ENCODE assay signal across 41 cellular contexts in genomic region chr7:90453931-90454330, GRCh38. TPM values are rescaled to one million over a fixed set of nuclear protein-coding genes. Genes with fewer than 3 reads are reported as not detected.
"Had no signal": no experiment of that assay in that cellular context is flagged by ENCODE, and none has a peak within 500 bp of the region (broad histone marks: within the 10 kb centered on the region; RNA-seq: fewer than 3 reads in every experiment).

No MANE protein-coding gene starts in this region.

- H3K4me3 Mint-ChIP-seq: activated B cell treated with CpG ODN at 0.5 μM for 24 hours; activated CD4-positive, alpha-beta T cell treated with anti-CD3 and anti-CD28 coated beads for 36 hours; activated CD8-positive, alpha-beta memory T cell treated with anti-CD3 and anti-CD28 coated beads, Interleukin-2, amount 10 ng/mL, durations not matched to agents 7 days and 5 days; activated CD8-positive, alpha-beta T cell treated with anti-CD3 and anti-CD28 coated beads, Interleukin-2, amount 10 ng/mL, durations not matched to agents 7 days and 5 days; immature natural killer cell; natural killer cell treated with Interleukin-12 subunit alpha and Interleukin-12 subunit beta and Interleukin-15 and Interleukin-18, amount 100 ng/mL, for 72 hours; stimulated activated memory B cell treated with anti-CD40 and anti-IgM and Interleukin-4, amounts not matched to agents 10 μg/mL and 1 μg/mL and 100 μg/mL, for 72 hours; stimulated activated naive CD8-positive, alpha-beta T cell treated with anti-CD3 and anti-CD28 coated beads, Interleukin-15, amount 100 ng/mL, for 72 hours; T-cell; T-helper 2 cell treated with Interferon-gamma antibody and Interleukin-4, amounts not matched to agents 5 μg/mL and 100 μg/mL, for 36 hours; type B pancreatic cell had no signal

- DNase-seq: activated B cell treated with CpG ODN at 0.5 μM for 24 hours; activated CD4-positive, alpha-beta T cell treated with anti-CD3 and anti-CD28 coated beads for 36 hours; activated CD8-positive, alpha-beta memory T cell treated with anti-CD3 and anti-CD28 coated beads, Interleukin-2, amount 10 ng/mL, durations not matched to agents 7 days and 5 days; activated CD8-positive, alpha-beta T cell treated with anti-CD3 and anti-CD28 coated beads, Interleukin-2, amount 10 ng/mL, durations not matched to agents 7 days and 5 days; activated naive CD4-positive, alpha-beta T cell; activated T-cell treated with anti-CD3 and anti-CD28 coated beads, Interleukin-2, amount 50 U/mL, for 48 hours; anterior cingulate cortex; brain microvascular endothelial cell; dorsolateral prefrontal cortex; effector memory CD4-positive, alpha-beta T cell; head of caudate nucleus; hypothalamus; immature natural killer cell; mesendoderm; mucosa of descending colon; sigmoid colon; small intestine; stimulated activated CD4-positive, alpha-beta T cell treated with anti-CD3 and anti-CD28 coated beads, Interleukin-1b, Interleukin-23, amount 100 ng/mL, for 48 hours; stimulated activated CD4-positive, alpha-beta T cell treated with anti-CD3 and anti-CD28 coated beads, Interleukin-4, amount 100 ng/mL, for 4 hours; stimulated activated CD8-positive, alpha-beta memory T cell treated with anti-CD3 and anti-CD28 coated beads, Interleukin-4, amount 100 ng/mL, for 48 hours; stimulated activated naive CD8-positive, alpha-beta T cell treated with anti-CD3 and anti-CD28 coated beads, Interleukin-15, amount 100 ng/mL, for 72 hours; substantia nigra; T-cell had no signal

- H3K36me3 ChIP-seq: brain microvascular endothelial cell, gastroesophageal sphincter, sigmoid colon, vagina had no signal

- H3K27me3 ChIP-seq: brain microvascular endothelial cell, dorsolateral prefrontal cortex, gastroesophageal sphincter, sigmoid colon, vagina had no signal

- ATAC-seq: activated CD4-positive, alpha-beta T cell treated with anti-CD3 and anti-CD28 coated beads for 36 hours; activated CD8-positive, alpha-beta memory T cell treated with anti-CD3 and anti-CD28 coated beads, Interleukin-2, amount 10 ng/mL, durations not matched to agents 7 days and 5 days; activated CD8-positive, alpha-beta T cell treated with anti-CD3 and anti-CD28 coated beads, Interleukin-2, amount 10 ng/mL, durations not matched to agents 7 days and 5 days; activated naive CD4-positive, alpha-beta T cell treated with anti-CD3 and anti-CD28 coated beads, Interleukin-2, amount 50 U/mL, for 72 hours; gastroesophageal sphincter; mucosa of descending colon; natural killer cell treated with Interleukin-12 subunit alpha and Interleukin-12 subunit beta and Interleukin-15 and Interleukin-18, amount 100 ng/mL, for 72 hours; stimulated activated memory B cell treated with anti-CD40 and anti-IgM and Interleukin-4, amounts not matched to agents 10 μg/mL and 1 μg/mL and 100 μg/mL, for 72 hours; stimulated activated naive CD8-positive, alpha-beta T cell treated with anti-CD3 and anti-CD28 coated beads, Interleukin-15, amount 100 ng/mL, for 72 hours; T-cell had no signal

- H3K9me3 Mint-ChIP-seq: activated B cell treated with CpG ODN at 0.5 μM for 24 hours; activated naive CD4-positive, alpha-beta T cell treated with anti-CD3 and anti-CD28 coated beads, Interleukin-2, amount 50 U/mL, for 72 hours; immature natural killer cell; natural killer cell treated with Interleukin-12 subunit alpha and Interleukin-12 subunit beta and Interleukin-15 and Interleukin-18, amount 100 ng/mL, for 72 hours; stimulated activated memory B cell treated with anti-CD40 and anti-IgM and Interleukin-4, amounts not matched to agents 10 μg/mL and 1 μg/mL and 100 μg/mL, for 72 hours; stimulated activated naive CD8-positive, alpha-beta T cell treated with anti-CD3 and anti-CD28 coated beads, Interleukin-15, amount 100 ng/mL, for 72 hours; T-cell; T-helper 2 cell treated with Interferon-gamma antibody and Interleukin-4, amounts not matched to agents 5 μg/mL and 100 μg/mL, for 36 hours; type B pancreatic cell had no signal

- H3K4me3 ChIP-seq: coronary artery, dorsolateral prefrontal cortex, gastroesophageal sphincter, lung, mucosa of descending colon, sigmoid colon, vagina had no signal

- H3K27ac ChIP-seq: brain microvascular endothelial cell, coronary artery, dorsolateral prefrontal cortex, gastroesophageal sphincter, sigmoid colon, vagina had no signal

- H3K36me3 Mint-ChIP-seq: activated CD8-positive, alpha-beta memory T cell treated with anti-CD3 and anti-CD28 coated beads, Interleukin-2, amount 10 ng/mL, durations not matched to agents 7 days and 5 days; activated naive CD4-positive, alpha-beta T cell treated with anti-CD3 and anti-CD28 coated beads, Interleukin-2, amount 50 U/mL, for 72 hours; immature natural killer cell; natural killer cell treated with Interleukin-12 subunit alpha and Interleukin-12 subunit beta and Interleukin-15 and Interleukin-18, amount 100 ng/mL, for 72 hours; stimulated activated memory B cell treated with anti-CD40 and anti-IgM and Interleukin-4, amounts not matched to agents 10 μg/mL and 1 μg/mL and 100 μg/mL, for 72 hours; T-cell; type B pancreatic cell had no signal

- H3K9me3 ChIP-seq: gastroesophageal sphincter, mucosa of descending colon, sigmoid colon, vagina had no signal

- H3K27ac Mint-ChIP-seq: activated B cell treated with CpG ODN at 0.5 μM for 24 hours; activated CD4-positive, alpha-beta T cell treated with anti-CD3 and anti-CD28 coated beads for 36 hours; activated CD8-positive, alpha-beta memory T cell treated with anti-CD3 and anti-CD28 coated beads, Interleukin-2, amount 10 ng/mL, durations not matched to agents 7 days and 5 days; activated CD8-positive, alpha-beta T cell treated with anti-CD3 and anti-CD28 coated beads, Interleukin-2, amount 10 ng/mL, durations not matched to agents 7 days and 5 days; activated naive CD4-positive, alpha-beta T cell treated with anti-CD3 and anti-CD28 coated beads, Interleukin-2, amount 50 U/mL, for 72 hours; immature natural killer cell; natural killer cell treated with Interleukin-12 subunit alpha and Interleukin-12 subunit beta and Interleukin-15 and Interleukin-18, amount 100 ng/mL, for 72 hours; progenitor cell of endocrine pancreas; stimulated activated memory B cell treated with anti-CD40 and anti-IgM and Interleukin-4, amounts not matched to agents 10 μg/mL and 1 μg/mL and 100 μg/mL, for 72 hours; stimulated activated naive CD8-positive, alpha-beta T cell treated with anti-CD3 and anti-CD28 coated beads, Interleukin-15, amount 100 ng/mL, for 72 hours; T-cell; T-helper 2 cell treated with Interferon-gamma antibody and Interleukin-4, amounts not matched to agents 5 μg/mL and 100 μg/mL, for 36 hours; type B pancreatic cell had no signal

RNA-seq across cellular contexts. Expression of gene PTTG1IP2, which starts 15.5 kb away (rescaled TPM):
- total RNA-seq: activated B cell treated with CpG ODN at 0.5 μM for 24 hours; activated CD4-positive, alpha-beta T cell treated with anti-CD3 and anti-CD28 coated beads for 36 hours; activated CD8-positive, alpha-beta memory T cell treated with anti-CD3 and anti-CD28 coated beads, Interleukin-2, amount 10 ng/mL, durations not matched to agents 7 days and 5 days; activated CD8-positive, alpha-beta T cell treated with anti-CD3 and anti-CD28 coated beads, Interleukin-2, amount 10 ng/mL, durations not matched to agents 7 days and 5 days; activated naive CD4-positive, alpha-beta T cell treated with anti-CD3 and anti-CD28 coated beads, Interleukin-2, amount 50 U/mL, for 72 hours; cardiac septum; cerebellum; epithelial cell of proximal tubule; gastroesophageal sphincter; kidney epithelial cell; mucosa of descending colon; myocyte; natural killer cell treated with Interleukin-12 subunit alpha and Interleukin-12 subunit beta and Interleukin-15 and Interleukin-18, amount 100 ng/mL, for 72 hours; osteoblast; progenitor cell of endocrine pancreas; sigmoid colon; T-cell; vagina had no signal
- polyA plus RNA-seq: adipose tissue, immature natural killer cell, lung, sigmoid colon, small intestine, thymus had no signal
